8 cellular contexts compared by ENCODE assay signal in the genomic region with DNA sequence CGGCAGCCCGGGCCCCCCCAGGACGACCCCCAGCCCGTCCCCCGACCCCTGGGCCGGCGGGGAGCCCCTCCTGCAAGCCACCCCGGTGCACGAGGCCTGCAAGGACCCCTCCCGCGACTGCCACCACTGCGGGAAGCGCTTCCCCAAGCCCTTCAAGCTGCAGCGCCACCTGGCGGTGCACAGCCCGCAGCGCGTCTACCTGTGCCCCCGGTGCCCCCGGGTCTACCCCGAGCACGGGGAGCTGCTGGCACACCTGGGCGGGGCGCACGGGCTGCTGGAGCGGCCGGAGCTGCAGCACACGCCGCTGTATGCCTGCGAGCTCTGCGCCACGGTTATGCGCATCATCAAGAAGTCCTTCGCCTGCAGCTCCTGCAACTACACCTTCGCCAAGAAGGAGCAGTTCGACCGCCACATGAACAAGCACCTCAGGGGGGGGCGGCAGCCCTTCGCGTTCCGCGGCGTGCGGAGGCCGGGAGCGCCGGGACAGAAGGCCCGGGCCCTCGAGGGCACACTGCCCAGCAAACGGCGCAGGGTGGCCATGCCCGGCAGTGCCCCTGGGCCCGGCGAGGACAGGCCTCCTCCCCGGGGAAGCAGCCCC. TPM values are rescaled to one million over a fixed set of nuclear protein-coding genes. Genes with fewer than 3 reads are reported as not detected.
DNase-seq lines count a peak whose midpoint lies in the region; ATAC-seq, FAIRE-seq and TF ChIP-seq lines count a peak whose summit lies in the region.

No MANE protein-coding gene starts in this region.

- peak overlapping the region; percentile 27 to 68; a peak in 4 of 6 replicates for H3K27ac ChIP-seq in A549

- H3K4me1 ChIP-seq in A549: peaks cover 3% of the 10 kb centered on the region; the same call in 1 of the 3 replicates

- no peak overlapping the region for H3K4me3 ChIP-seq in A549

- WGBS in A549 (ENCODE audit: missing lambda C conversion rate): 67% methylated on average over 27 of the region's 55 CpGs

- H3K9me3 ChIP-seq in A549: no peaks in the 10 kb centered on the region

- in situ Hi-C loops in SK-MEL-5 (cut with HindIII; ENCODE audit: low pct_unique_long_range_greater_than_20kb, low sequenced_read_pairs): no loop called here

- no peak overlapping the region for H3K4me2 ChIP-seq in A549

- no peak overlapping the region for H3K27ac Mint-ChIP-seq in activated naive CD4-positive, alpha-beta T cell treated with anti-CD3 and anti-CD28 coated beads for 36 hours

- CTCF ChIA-PET in A549 (lab: Yijun Ruan, JAX): interaction anchor here (0.6 to 4.0 kb wide), 29 partner anchors 9 to 669 kb away, joined by 3 to 27 read pairs (median 4); no protein-coding TSS in a partner anchor
- CTCF ChIA-PET in activated naive CD4-positive, alpha-beta T cell treated with anti-CD3 and anti-CD28 coated beads for 36 hours (lab: Charles Lee): interaction anchor here (0.8 to 1.5 kb wide), 9 partner anchors 24 to 661 kb away, joined by 3 to 4 read pairs (median 3); no protein-coding TSS in a partner anchor

- peak; percentile 72 to 81 for TF ChIP-seq RAD21 in A549 (conservative IDR thresholded peaks at IDR 0.05 in 1 of 2, IDR thresholded peaks at IDR 0.05 in 1 of 2)

- no peak for TF ChIP-seq POLR2A in A549 (IDR thresholded peaks at IDR 0.05; ENCODE audit: low read length)

- no peaks in the 10 kb centered on the region for H3K36me3 Mint-ChIP-seq in activated naive CD4-positive, alpha-beta T cell treated with anti-CD3 and anti-CD28 coated beads for 36 hours (ENCODE audit: low read depth)

- ATAC-seq in A549: peak in 1 of 2 experiments; percentile 57; a peak in 3 of 6 replicates
- peak; percentile 53 for ATAC-seq in left ventricle myocardium superior
- no peak for ATAC-seq in HG03432 (IDR thresholded peaks at IDR 0.05; ENCODE audit: unreplicated experiment)

- intact Hi-C loops in activated naive CD4-positive, alpha-beta T cell treated with anti-CD3 and anti-CD28 coated beads for 36 hours (cut with micrococcal nuclease): loop anchor here (2.0 to 5.0 kb wide), 2 partner anchors 243 to 480 kb away; no protein-coding TSS in a partner anchor
- intact Hi-C loops in left ventricle myocardium superior (cut with micrococcal nuclease): no loop called here

- peak; percentile 52 to 70 for DNase-seq in A549 (ENCODE audit: low read depth in 1 of 2, low spot score in 1 of 2)
- peak; percentile 89 for DNase-seq in GM19239 (ENCODE audit: insufficient read length, low spot score)
- DNase-seq in SK-MEL-5 (ENCODE audit: low read depth, low spot score): peak; percentile 37
- peak; percentile 64 for DNase-seq in activated naive CD4-positive, alpha-beta T cell treated with anti-CD3 and anti-CD28 coated beads for 36 hours
- peak; percentile 79 for DNase-seq in left ventricle myocardium superior
- DNase-seq in stimulated activated CD4-positive, alpha-beta T cell treated with anti-CD3 and anti-CD28 coated beads, Interleukin-1b, Interleukin-23, amount 100 ng/mL, for 24 hours (ENCODE audit: low read depth in 4 of 4, low spot score in 1 of 4): peak; percentile 43 to 55 (median 50)
- DNase-seq in dedifferentiated amniotic fluid mesenchymal stem cell (ENCODE audit: extremely low spot score): no peak

- no peaks in the 10 kb centered on the region for H3K9me3 Mint-ChIP-seq in activated naive CD4-positive, alpha-beta T cell treated with anti-CD3 and anti-CD28 coated beads for 36 hours

- no peak for FAIRE-seq in A549 (lab: Jason Lieb, UNC)
- FAIRE-seq in GM19239 (lab: Jason Lieb, UNC): no peak

- peak; percentile 81 for TF ChIP-seq CTCF in A549 (IDR thresholded peaks at IDR 0.05)

- H3K4me3 Mint-ChIP-seq in activated naive CD4-positive, alpha-beta T cell treated with anti-CD3 and anti-CD28 coated beads for 36 hours: no peak overlapping the region

- H3K27me3 Mint-ChIP-seq in activated naive CD4-positive, alpha-beta T cell treated with anti-CD3 and anti-CD28 coated beads for 36 hours (ENCODE audit: low read depth): no peaks in the 10 kb centered on the region

- H3K4me1 Mint-ChIP-seq in activated naive CD4-positive, alpha-beta T cell treated with anti-CD3 and anti-CD28 coated beads for 36 hours (ENCODE audit: low read depth): no peaks in the 10 kb centered on the region

- POLR2A ChIA-PET in A549 (lab: Yijun Ruan, JAX): no interaction called here

- no peak for TF ChIP-seq EP300 in A549 (IDR thresholded peaks at IDR 0.05)

TF ChIP-seq in A549, 52 proteins besides CTCF, POLR2A, EP300 and RAD21:
- TF ChIP-seq EHMT2 (IDR thresholded peaks at IDR 0.05; ENCODE audit: low read depth): no peak
- no peak for TF ChIP-seq CEBPB (IDR thresholded peaks at IDR 0.05)
- TF ChIP-seq PHF8 (IDR thresholded peaks at IDR 0.05; ENCODE audit: borderline replicate concordance, low read depth): no peak
- TF ChIP-seq TP53 (CRISPR knock-in tag; IDR thresholded peaks at IDR 0.05): no peak
- TF ChIP-seq EHF (CRISPR knock-in tag; IDR thresholded peaks at IDR 0.05): no peak
- TF ChIP-seq KDM1A (IDR thresholded peaks at IDR 0.05; ENCODE audit: low read depth): no peak
- peak; percentile 90 for TF ChIP-seq SMC3 (IDR thresholded peaks at IDR 0.05)
- TF ChIP-seq, protein P1, sequence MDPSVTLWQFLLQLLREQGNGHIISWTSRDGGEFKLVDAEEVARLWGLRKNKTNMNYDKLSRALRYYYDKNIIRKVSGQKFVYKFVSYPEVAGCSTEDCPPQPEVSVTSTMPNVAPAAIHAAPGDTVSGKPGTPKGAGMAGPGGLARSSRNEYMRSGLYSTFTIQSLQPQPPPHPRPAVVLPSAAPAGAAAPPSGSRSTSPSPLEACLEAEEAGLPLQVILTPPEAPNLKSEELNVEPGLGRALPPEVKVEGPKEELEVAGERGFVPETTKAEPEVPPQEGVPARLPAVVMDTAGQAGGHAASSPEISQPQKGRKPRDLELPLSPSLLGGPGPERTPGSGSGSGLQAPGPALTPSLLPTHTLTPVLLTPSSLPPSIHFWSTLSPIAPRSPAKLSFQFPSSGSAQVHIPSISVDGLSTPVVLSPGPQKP (IDR thresholded peaks at IDR 0.05; ENCODE audit: low read depth, low read length): no peak
- no peak for TF ChIP-seq HES2 (IDR thresholded peaks at IDR 0.05)
- TF ChIP-seq JUN (IDR thresholded peaks at IDR 0.05): peak in 1 of 2 experiments; percentile 53; a peak in 1 of 5 replicates
- TF ChIP-seq, protein P2, sequence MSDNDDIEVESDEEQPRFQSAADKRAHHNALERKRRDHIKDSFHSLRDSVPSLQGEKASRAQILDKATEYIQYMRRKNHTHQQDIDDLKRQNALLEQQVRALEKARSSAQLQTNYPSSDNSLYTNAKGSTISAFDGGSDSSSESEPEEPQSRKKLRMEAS (IDR thresholded peaks at IDR 0.05): 0 out of 2 replicates have a peak, but pooled peaks have one; percentile 24
- TF ChIP-seq RCOR1 (IDR thresholded peaks at IDR 0.05; ENCODE audit: low read depth, low read length): no peak
- no peak for TF ChIP-seq BCL3 (IDR thresholded peaks at IDR 0.05)
- no peak for TF ChIP-seq CHD4 (IDR thresholded peaks at IDR 0.05; ENCODE audit: borderline replicate concordance)
- no peak for TF ChIP-seq ZFP36 (IDR thresholded peaks at IDR 0.05; ENCODE audit: borderline replicate concordance, partially characterized antibody)
- no peak for TF ChIP-seq NFE2L2 (conservative IDR thresholded peaks at IDR 0.05; ENCODE audit: low read length)
- TF ChIP-seq KDM5A (IDR thresholded peaks at IDR 0.05): no peak
- TF ChIP-seq RARB (CRISPR knock-in tag; IDR thresholded peaks at IDR 0.05): no peak
- no peak for TF ChIP-seq HDAC2 (IDR thresholded peaks at IDR 0.05)
- no peak for TF ChIP-seq CBX2 (IDR thresholded peaks at IDR 0.05; ENCODE audit: borderline replicate concordance, low read depth)
- TF ChIP-seq MYC (IDR thresholded peaks at IDR 0.05; ENCODE audit: borderline replicate concordance, low read length): no peak
- no peak for TF ChIP-seq HEYL (CRISPR knock-in tag; IDR thresholded peaks at IDR 0.05)
TF ChIP-seq in A549: peak in this region for 3.

RNA-seq across cellular contexts. Expression of gene ZFPM1, which starts 15.6 kb away (rescaled TPM):
- polyA plus RNA-seq in A549 (2011; rRNA removed) (0.28 and 0.36 TPM in 2 replicates), A549 (2017; fragmentation: RNase III; extraction: RNeasy Plus Mini Kit Qiagen cat#74134 plus additional on column Dnase treatment) (2.1 to 2.8 TPM (median 2.5 TPM) in 3 replicates)
- polyA plus RNA-seq in A549 (2012; cell fraction: cytosol; rRNA removed): 2.0 and 2.9 TPM in 2 replicates
- 3.9 and 6.5 TPM in 2 replicates for polyA plus RNA-seq in A549 (2012; cell fraction: nucleus; rRNA removed)
- 0.68 and 0.79 TPM in 2 replicates for polyA minus RNA-seq in A549 (2011; rRNA and poly(A)+ RNA removed)
- 0.13 and 0.29 TPM in 2 replicates for total RNA-seq in SK-MEL-5 (2014; rRNA removed; shearing (Covaris generic))
- 2.4 and 2.8 TPM in 2 replicates for polyA plus RNA-seq in SK-MEL-5 (2015; cell fraction: cytosol; rRNA removed)
- polyA plus RNA-seq in SK-MEL-5 (2015; cell fraction: nucleus; rRNA removed): 1.8 and 2.3 TPM in 2 replicates
- 10 to 100 TPM; 11.0 to 12.2 TPM for total RNA-seq in activated naive CD4-positive, alpha-beta T cell treated with anti-CD3 and anti-CD28 coated beads for 36 hours
- total RNA-seq in left ventricle myocardium superior: 3.5 TPM

RNA-seq across cellular contexts. Expression of gene ZNF469, which starts 54.7 kb away (rescaled TPM):
- 0.47 and 0.78 TPM in 2 replicates for polyA plus RNA-seq in A549 (2011; rRNA removed)
- polyA plus RNA-seq in A549 (2012; cell fraction: cytosol; rRNA removed): 1.4 and 2.2 TPM in 2 replicates
- 11.5 and 14.7 TPM in 2 replicates for polyA plus RNA-seq in A549 (2012; cell fraction: nucleus; rRNA removed)
- 4.1 to 4.5 TPM (median 4.4 TPM) in 3 replicates for polyA plus RNA-seq in A549 (2017; fragmentation: RNase III; extraction: RNeasy Plus Mini Kit Qiagen cat#74134 plus additional on column Dnase treatment)
- polyA minus RNA-seq in A549 (2011; rRNA and poly(A)+ RNA removed): 0.83 and 0.97 TPM in 2 replicates
- total RNA-seq in SK-MEL-5 (2014; rRNA removed; shearing (Covaris generic)): not detected in 2 replicates
- polyA plus RNA-seq in SK-MEL-5 (2015; cell fraction: cytosol; rRNA removed): not detected in 2 replicates
- 0.01 and 0.03 TPM in 2 replicates for polyA plus RNA-seq in SK-MEL-5 (2015; cell fraction: nucleus; rRNA removed)
- under 1 TPM; 0.15 to 0.17 TPM for total RNA-seq in activated naive CD4-positive, alpha-beta T cell treated with anti-CD3 and anti-CD28 coated beads for 36 hours
- total RNA-seq in left ventricle myocardium superior: 1.0 TPM
